18 cellular contexts compared by ENCODE assay signal in the genomic region with DNA sequence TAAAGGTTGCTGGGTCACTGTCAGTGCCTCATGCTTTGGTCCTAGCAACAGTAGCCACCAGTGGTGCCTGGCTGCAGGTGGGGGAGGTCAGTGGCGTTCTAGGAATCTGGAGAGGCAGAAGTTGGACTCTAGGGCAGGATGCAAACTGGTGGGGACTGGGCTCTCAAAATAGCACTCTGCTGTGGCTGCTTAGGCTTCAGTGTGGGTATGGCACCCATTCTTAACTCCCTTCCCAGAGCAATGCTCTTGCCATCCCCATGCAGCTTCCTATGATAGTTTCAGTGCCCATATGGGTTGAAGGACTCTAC.
DNase-seq lines count a peak whose midpoint lies in the region; TF ChIP-seq lines count a peak whose summit lies in the region.
"Had no signal": no experiment of that assay in that cellular context is flagged by ENCODE, and none has a peak within 500 bp of the region (broad histone marks: within the 10 kb centered on the region; RNA-seq: fewer than 3 reads in every experiment).

No MANE protein-coding gene starts in this region.

- 67% methylated on average over 1 of the region's 1 CpG for WGBS in prostate gland

- H3K27me3 ChIP-seq in PC-9 (ENCODE audit: insufficient read depth, low read depth) (no peaks in the 10 kb centered on the region), neural progenitor cell (no peaks in the 10 kb centered on the region), prostate gland (replicated peaks; ENCODE audit: insufficient read depth) (no peaks in the 10 kb centered on the region)
- H3K27me3 ChIP-seq: SJCRH30 had no signal

- H3K4me2 ChIP-seq in PC-9 (peak overlapping the region; percentile 32; the same call in 1 of the 2 replicates), neural progenitor cell (no peak overlapping the region)
- H3K4me2 ChIP-seq: A549 had no signal

- no peak overlapping the region for H2AFZ ChIP-seq in PC-9
- no peak overlapping the region for H2AFZ ChIP-seq in neural progenitor cell (replicated peaks)

- TF ChIP-seq POLR2A in prostate gland (IDR thresholded peaks at IDR 0.05): no peak

- intact Hi-C loops in Calu3 (cut with micrococcal nuclease; ENCODE audit: unreplicated experiment): no loop called here
- intact Hi-C loops in PC-9 (cut with micrococcal nuclease; ENCODE audit: unreplicated experiment): no loop called here
- intact Hi-C loops in prostate gland (cut with DNase I): no loop called here

- no TSS peak for BruUV-seq in Calu3 (replicated peaks; lab: Mats Ljungman, UMichigan)
- no TSS peak for BruUV-seq in PC-9 (replicated peaks; lab: Mats Ljungman, UMichigan)

- CTCF ChIA-PET in Calu3 (lab: Charles Lee): no interaction called here
- CTCF ChIA-PET in PC-9 (lab: Charles Lee): no interaction called here

- H3K36me3 Mint-ChIP-seq in Calu3 (ENCODE audit: insufficient read depth, unreplicated experiment) (no peaks in the 10 kb centered on the region), neural progenitor cell (no peaks in the 10 kb centered on the region)
- no peaks in the 10 kb centered on the region for H3K36me3 Mint-ChIP-seq in activated naive CD8-positive, alpha-beta T cell treated with anti-CD3 and anti-CD28 coated beads for 36 hours

- peak overlapping the region; percentile 46 for H3K4me3 Mint-ChIP-seq in Calu3 (ENCODE audit: low read depth, unreplicated experiment)
- H3K4me3 Mint-ChIP-seq in neural progenitor cell: no peak overlapping the region
- no peak overlapping the region for H3K4me3 Mint-ChIP-seq in activated naive CD8-positive, alpha-beta T cell treated with anti-CD3 and anti-CD28 coated beads for 36 hours

- H3F3A ChIP-seq in PC-9 (ENCODE audit: insufficient read depth, low read depth): no peaks in the 10 kb centered on the region
- H3F3A ChIP-seq in neural progenitor cell (ENCODE audit: low read depth): no peaks in the 10 kb centered on the region

- H3K4me1 Mint-ChIP-seq in Calu3 (ENCODE audit: low read depth, unreplicated experiment) (peaks cover 7% of the 10 kb centered on the region), neural progenitor cell (peaks cover 7% of the 10 kb centered on the region)
- no peaks in the 10 kb centered on the region for H3K4me1 Mint-ChIP-seq in activated naive CD8-positive, alpha-beta T cell treated with anti-CD3 and anti-CD28 coated beads for 36 hours

- H3K9me3 Mint-ChIP-seq in Calu3 (ENCODE audit: low read depth, unreplicated experiment) (no peaks in the 10 kb centered on the region), neural progenitor cell (no peaks in the 10 kb centered on the region)
- peaks cover 8% of the 10 kb centered on the region for H3K9me3 Mint-ChIP-seq in activated naive CD8-positive, alpha-beta T cell treated with anti-CD3 and anti-CD28 coated beads for 36 hours

- no peak overlapping the region for H3K27ac Mint-ChIP-seq in Calu3 (ENCODE audit: unreplicated experiment)
- H3K27ac Mint-ChIP-seq in neural progenitor cell: peak overlapping the region; percentile 50
- no peak overlapping the region for H3K27ac Mint-ChIP-seq in activated naive CD8-positive, alpha-beta T cell treated with anti-CD3 and anti-CD28 coated beads for 36 hours

- H3K9me2 ChIP-seq in PC-9 (ENCODE audit: insufficient read depth): no peaks in the 10 kb centered on the region

- H3K9me3 ChIP-seq in PC-9 (ENCODE audit: insufficient read depth, low read depth) (no peaks in the 10 kb centered on the region), neural progenitor cell (ENCODE audit: low read depth) (no peaks in the 10 kb centered on the region), prostate gland (no peaks in the 10 kb centered on the region)
- H3K9me3 ChIP-seq: A549, SJCRH30 had no signal

- H3K79me2 ChIP-seq in PC-9 (ENCODE audit: low read depth) (no peaks in the 10 kb centered on the region), neural progenitor cell (ENCODE audit: low read depth) (no peaks in the 10 kb centered on the region)

- POLR2A ChIA-PET in PC-9 (lab: Charles Lee; ENCODE audit: unreplicated experiment): no interaction called here

- H3K27ac ChIP-seq in PC-9 (no peak overlapping the region), neural progenitor cell (no peak overlapping the region), prostate gland (no peak overlapping the region)
- H3K27ac ChIP-seq: A549, RWPE1, SJCRH30 had no signal

- H3K9ac ChIP-seq in neural progenitor cell: no peak overlapping the region

- H4K20me1 ChIP-seq in PC-9 (ENCODE audit: insufficient read depth) (no peaks in the 10 kb centered on the region), neural progenitor cell (ENCODE audit: low read depth) (no peaks in the 10 kb centered on the region)

- H3K27me3 Mint-ChIP-seq in Calu3 (ENCODE audit: unreplicated experiment): no peaks in the 10 kb centered on the region
- peaks cover 2% of the 10 kb centered on the region for H3K27me3 Mint-ChIP-seq in neural progenitor cell (ENCODE audit: insufficient read depth, low read depth)
- no peaks in the 10 kb centered on the region for H3K27me3 Mint-ChIP-seq in activated naive CD8-positive, alpha-beta T cell treated with anti-CD3 and anti-CD28 coated beads for 36 hours

- TF ChIP-seq CTCF in Calu3 (IDR thresholded peaks at IDR 0.05; ENCODE audit: unreplicated experiment) (no peak), PC-9 (conservative IDR thresholded peaks at IDR 0.05) (no peak), neural progenitor cell (IDR thresholded peaks at IDR 0.05) (no peak), prostate gland (IDR thresholded peaks at IDR 0.05) (no peak)

- H3K4me3 ChIP-seq in PC-9 (no peak overlapping the region), neural progenitor cell (no peak overlapping the region), prostate gland (no peak overlapping the region)
- H3K4me3 ChIP-seq: A549, SJCRH30 had no signal

- no peak for DNase-seq in Calu3
- peak; percentile 14 for DNase-seq in HT1080 (ENCODE audit: low read depth)
- no peak for DNase-seq in PC-9
- DNase-seq in neural progenitor cell (ENCODE audit: low spot score): no peak
- DNase-seq in activated naive CD8-positive, alpha-beta T cell treated with anti-CD3 and anti-CD28 coated beads for 36 hours: no peak
- no peak for DNase-seq in NCI-H82 treated with DMSO at 0.1 percent for 48 hours (lab: John Stamatoyannopoulos, UW; ENCODE audit: unreplicated experiment)
- no peak for DNase-seq in prostate gland (ENCODE audit: low spot score)
- DNase-seq: C1 segment of cervical spinal cord, DND-41, GDM1, H7, NCI-H1092, NCI-H146, NCI-H2081 treated with DMSO at 0.1 percent for 48 hours, NCI-H510A treated with DMSO at 0.1 percent for 48 hours, SJCRH30 had no signal

- H3K36me3 ChIP-seq in PC-9 (ENCODE audit: low read depth) (no peaks in the 10 kb centered on the region), neural progenitor cell (no peaks in the 10 kb centered on the region), prostate gland (no peaks in the 10 kb centered on the region)
- H3K36me3 ChIP-seq: SJCRH30 had no signal

- H3K4me1 ChIP-seq in PC-9 (replicated peaks; ENCODE audit: insufficient read depth) (no peaks in the 10 kb centered on the region), neural progenitor cell (no peaks in the 10 kb centered on the region), prostate gland (replicated peaks) (no peaks in the 10 kb centered on the region)
- H3K4me1 ChIP-seq: A549, SJCRH30 had no signal
